In genomic region chr13:44117351-44117750, GRCh38 we compare ENCODE assay signal across 1 cellular context.
TF ChIP-seq lines count a peak whose summit lies in the region.

No MANE protein-coding gene starts in this region.

TF ChIP-seq in GM23338, 12 proteins besides CTCF, POLR2A, EP300 and RAD21 (continued from another document):
- TF ChIP-seq ZNF462 (CRISPR knock-in tag; IDR thresholded peaks at IDR 0.05) (no peak), CREB1 (CRISPR knock-in tag; IDR thresholded peaks at IDR 0.05; ENCODE audit: low read depth) (no peak), EZH2phosphoT487 (IDR thresholded peaks at IDR 0.05; ENCODE audit: unreplicated experiment) (no peak), ZNF114 (CRISPR knock-in tag; IDR thresholded peaks at IDR 0.05) (no peak), STAT1 (IDR thresholded peaks at IDR 0.05; ENCODE audit: unreplicated experiment) (no peak), POLR2AphosphoS5 (IDR thresholded peaks at IDR 0.05; ENCODE audit: low read depth) (no peak)
